In the genomic region with DNA sequence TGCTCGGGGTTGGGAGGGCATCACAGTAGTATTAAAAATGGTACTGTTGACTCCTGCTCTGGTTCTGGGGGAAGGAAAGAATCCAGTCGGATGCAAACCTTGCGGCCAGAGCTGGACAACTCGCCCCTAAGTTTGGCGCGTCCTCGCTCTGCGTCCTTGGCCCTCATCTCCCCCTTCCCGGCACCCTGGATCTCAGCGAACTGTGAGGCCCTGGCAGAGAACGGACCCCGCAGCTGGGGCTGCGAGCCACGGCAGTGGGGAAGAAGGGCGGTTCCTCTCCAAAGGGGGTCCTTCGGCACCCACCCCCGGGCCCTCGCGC, we compare ENCODE assay signal across 8 cellular contexts. TPM values are rescaled to one million over a fixed set of nuclear protein-coding genes. Genes with fewer than 3 reads are reported as not detected.
DNase-seq lines count a peak whose midpoint lies in the region; ATAC-seq, FAIRE-seq and TF ChIP-seq lines count a peak whose summit lies in the region.

No MANE protein-coding gene starts in this region.

- H3K4me1 ChIP-seq in keratinocyte (ENCODE audit: control insufficient read depth, extremely low read depth, insufficient read depth, low read length) (no peaks in the 10 kb centered on the region), thyroid gland (no peaks in the 10 kb centered on the region)

- H2AFZ ChIP-seq in keratinocyte (ENCODE audit: control insufficient read depth, low read length), result no peak overlapping the region

- H3K27ac ChIP-seq in keratinocyte (ENCODE audit: control insufficient read depth, insufficient read depth, low read length), result no peak overlapping the region
- peak overlapping the region in 2 of 3 donors; percentile 68 to 77 for H3K27ac ChIP-seq in thyroid gland

- H3K36me3 ChIP-seq in keratinocyte (ENCODE audit: control insufficient read depth in 2 of 2, extremely low read depth in 1 of 2, insufficient read depth in 2 of 2, low read length in 2 of 2), result no peaks in the 10 kb centered on the region
- no peaks in the 10 kb centered on the region for H3K36me3 ChIP-seq in thyroid gland

- ATAC-seq in activated CD4-positive, alpha-beta T cell treated with anti-CD3 and anti-CD28 coated beads for 36 hours, result no peak
- ATAC-seq in activated naive CD8-positive, alpha-beta T cell treated with anti-CD3 and anti-CD28 coated beads, Interleukin-2, amount 50 U/mL, for 24 hours, result no peak
- ATAC-seq in GM21390 (IDR thresholded peaks at IDR 0.05; ENCODE audit: unreplicated experiment) (no peak), HG03565 (IDR thresholded peaks at IDR 0.05; ENCODE audit: unreplicated experiment) (no peak)

- peak overlapping the region; percentile 73 for H3K4me3 Mint-ChIP-seq in activated CD4-positive, alpha-beta T cell treated with anti-CD3 and anti-CD28 coated beads for 36 hours
- peak overlapping the region; percentile 79 for H3K4me3 Mint-ChIP-seq in activated naive CD8-positive, alpha-beta T cell treated with anti-CD3 and anti-CD28 coated beads, Interleukin-2, amount 50 U/mL, for 24 hours

- intact Hi-C loops in activated CD4-positive, alpha-beta T cell treated with anti-CD3 and anti-CD28 coated beads for 36 hours (cut with DNase I, micrococcal nuclease), result loop anchor here (2.0 to 5.0 kb wide), 6 partner anchors 14 to 179 kb away; partner anchors contain the start of gene ARHGEF6 (in 1 of the 2)
- intact Hi-C loops in thyroid gland (cut with DNase I), result loop anchor here (5.0 kb wide), 1 partner anchor 51 kb away; no protein-coding TSS in a partner anchor

- peaks cover 8% of the 10 kb centered on the region for H3K36me3 Mint-ChIP-seq in activated CD4-positive, alpha-beta T cell treated with anti-CD3 and anti-CD28 coated beads for 36 hours (ENCODE audit: low read depth)
- peaks cover 3% of the 10 kb centered on the region for H3K36me3 Mint-ChIP-seq in activated naive CD8-positive, alpha-beta T cell treated with anti-CD3 and anti-CD28 coated beads, Interleukin-2, amount 50 U/mL, for 24 hours (ENCODE audit: low read depth)

- H3K4me1 Mint-ChIP-seq in activated CD4-positive, alpha-beta T cell treated with anti-CD3 and anti-CD28 coated beads for 36 hours, result peaks cover 58% of the 10 kb centered on the region
- peaks cover 65% of the 10 kb centered on the region for H3K4me1 Mint-ChIP-seq in activated naive CD8-positive, alpha-beta T cell treated with anti-CD3 and anti-CD28 coated beads, Interleukin-2, amount 50 U/mL, for 24 hours

- no peaks in the 10 kb centered on the region for H3K9me1 ChIP-seq in keratinocyte (ENCODE audit: control insufficient read depth, extremely low read depth, insufficient read depth, low read length)

- DNase-seq in activated CD4-positive, alpha-beta T cell treated with anti-CD3 and anti-CD28 coated beads for 36 hours, result no peak
- DNase-seq in activated CD4-positive, alpha-beta T cell treated with anti-CD3 and anti-CD28 coated beads, Interleukin-2, amount 50 U/mL, for 48 hours, result no peak
- DNase-seq in activated naive CD8-positive, alpha-beta T cell treated with anti-CD3 and anti-CD28 coated beads, Interleukin-2, amount 50 U/mL, for 24 hours, result no peak
- DNase-seq in keratinocyte (ENCODE audit: low read depth, low spot score), result no peak
- DNase-seq in thyroid gland, result no peak
- no peak for DNase-seq in SHP77 treated with DMSO at 0.1 percent for 48 hours (lab: John Stamatoyannopoulos, UW)

- no peak overlapping the region for H3K9ac ChIP-seq in keratinocyte (ENCODE audit: control insufficient read depth, extremely low read depth, insufficient read depth, low read length)

- no peaks in the 10 kb centered on the region for H3K9me3 Mint-ChIP-seq in activated CD4-positive, alpha-beta T cell treated with anti-CD3 and anti-CD28 coated beads for 36 hours (ENCODE audit: low read depth)
- H3K9me3 Mint-ChIP-seq in activated naive CD8-positive, alpha-beta T cell treated with anti-CD3 and anti-CD28 coated beads, Interleukin-2, amount 50 U/mL, for 24 hours, result no peaks in the 10 kb centered on the region

- H3K4me2 ChIP-seq in keratinocyte (ENCODE audit: control insufficient read depth, extremely low read depth, insufficient read depth, low read depth, low read length), result peak overlapping the region; percentile 58

- H3K27ac Mint-ChIP-seq in activated CD4-positive, alpha-beta T cell treated with anti-CD3 and anti-CD28 coated beads for 36 hours, result peak overlapping the region; percentile 65
- H3K27ac Mint-ChIP-seq in activated naive CD8-positive, alpha-beta T cell treated with anti-CD3 and anti-CD28 coated beads, Interleukin-2, amount 50 U/mL, for 24 hours, result peak overlapping the region; percentile 42

- H3K4me3 ChIP-seq in keratinocyte (ENCODE audit: control insufficient read depth in 2 of 3, extremely low read depth in 1 of 3, insufficient read depth in 2 of 3, low read depth in 1 of 3, low read length in 3 of 3), result peak overlapping the region in 2 of 3 experiments; percentile 34 to 53
- peak overlapping the region in 2 of 3 donors; percentile 16 to 35 for H3K4me3 ChIP-seq in thyroid gland (replicated peaks in 1 of 3)

- 11 to 24% methylated on average over 7 to 10 of the region's 19 CpGs for WGBS in thyroid gland, 2 donors

- dilution Hi-C loops in keratinocyte (cut with MboI; ENCODE audit: extremely low pct_ligation_motif_present, low sequenced_read_pairs), result no loop called here

- H3K27me3 ChIP-seq in keratinocyte (ENCODE audit: control insufficient read depth, extremely low read depth, insufficient read depth, low read length) (no peaks in the 10 kb centered on the region), thyroid gland (no peaks in the 10 kb centered on the region)

- H3K9me3 ChIP-seq in keratinocyte (ENCODE audit: control insufficient read depth, low read depth, low read length) (no peaks in the 10 kb centered on the region), thyroid gland (no peaks in the 10 kb centered on the region)

- H4K20me1 ChIP-seq in keratinocyte (ENCODE audit: control insufficient read depth, extremely low read depth, insufficient read depth, low read length), result no peaks in the 10 kb centered on the region

- TF ChIP-seq CTCF in keratinocyte (optimal IDR thresholded peaks at IDR 0.05 in 1 of 3, IDR thresholded peaks at IDR 0.05 in 1 of 3, conservative IDR thresholded peaks at IDR 0.05 in 1 of 3; ENCODE audit: extremely low read depth in 1 of 3, insufficient read depth in 2 of 3, low read length in 3 of 3) (no peak), thyroid gland (IDR thresholded peaks at IDR 0.05) (no peak)

- H3K27me3 Mint-ChIP-seq in activated CD4-positive, alpha-beta T cell treated with anti-CD3 and anti-CD28 coated beads for 36 hours, result no peaks in the 10 kb centered on the region
- H3K27me3 Mint-ChIP-seq in activated naive CD8-positive, alpha-beta T cell treated with anti-CD3 and anti-CD28 coated beads, Interleukin-2, amount 50 U/mL, for 24 hours, result no peaks in the 10 kb centered on the region

- no peak for TF ChIP-seq POLR2A in thyroid gland (IDR thresholded peaks at IDR 0.05)

- no peak for FAIRE-seq in keratinocyte (lab: Jason Lieb, UNC)

- CTCF ChIA-PET in activated CD4-positive, alpha-beta T cell treated with anti-CD3 and anti-CD28 coated beads for 36 hours (lab: Charles Lee), result interaction anchor here (2.2 to 3.1 kb wide), 2 partner anchors 10 to 14 kb away, joined by 9 to 16 read pairs; no protein-coding TSS in a partner anchor

- POLR2A ChIA-PET in activated CD4-positive, alpha-beta T cell treated with anti-CD3 and anti-CD28 coated beads for 36 hours (lab: Charles Lee), result no interaction called here

- H3K79me2 ChIP-seq in keratinocyte (ENCODE audit: control insufficient read depth, insufficient read depth, low read length), result no peaks in the 10 kb centered on the region

RNA-seq across cellular contexts. Expression of gene ARHGEF6, which starts 14.0 kb away (rescaled TPM):
- total RNA-seq in activated CD4-positive, alpha-beta T cell treated with anti-CD3 and anti-CD28 coated beads for 36 hours, result 10 to 100 TPM; 44.5 to 53.6 TPM
- 0.09 to 0.42 TPM (median 0.18 TPM) in 3 replicates for polyA plus RNA-seq in keratinocyte
- polyA plus RNA-seq in keratinocyte (2011; ENCODE audit: low read depth), result 0.14 TPM
- 0.23 and 0.26 TPM in 2 replicates for polyA plus RNA-seq in keratinocyte (2011; cell fraction: cytosol; rRNA removed)
- 0.29 and 0.43 TPM in 2 replicates for polyA plus RNA-seq in keratinocyte (2011; cell fraction: nucleus; rRNA removed)
- polyA plus RNA-seq in keratinocyte (2012; ENCODE audit: low replicate concordance), result 0.09 and 0.14 TPM in 2 replicates
- 0.13 to 0.36 TPM in 2 of 3 replicates, not detected in the other for polyA minus RNA-seq in keratinocyte
- polyA minus RNA-seq in keratinocyte (2011; cell fraction: cytosol; rRNA and poly(A)+ RNA removed), result not detected
- 0.21 and 0.39 TPM in 2 replicates for polyA minus RNA-seq in keratinocyte (2011; cell fraction: nucleus; rRNA and poly(A)+ RNA removed)
- 10 to 100 TPM in 1 of 4 donors, 1 to 10 TPM in 3; 3.5 to 12.0 (median 6.4) TPM for total RNA-seq in thyroid gland
